8 cellular contexts compared by ENCODE assay signal in genomic region chr17:45425125-45425983, GRCh38. TPM values are rescaled to one million over a fixed set of nuclear protein-coding genes. Genes with fewer than 3 reads are reported as not detected.
DNase-seq lines count a peak whose midpoint lies in the region.

No MANE protein-coding gene starts in this region.

- DNase-seq in ELR (ENCODE audit: low read depth) (peak; percentile 89), NCI-H2029 treated with DMSO at 0.1 percent for 48 hours (lab: John Stamatoyannopoulos, UW) (peak; percentile 14), amniotic epithelial cell (ENCODE audit: low read depth) (peak; percentile 85), iPS-NIHi7 (ENCODE audit: extremely low spot score) (peak; percentile 78), ureter (ENCODE audit: low spot score) (peak; percentile 83), cortex of kidney (lab: John Stamatoyannopoulos, UW) (no peak)
- no peak for DNase-seq in stimulated activated CD4-positive, alpha-beta T cell treated with anti-CD3 and anti-CD28 coated beads, Interleukin-4, amount 100 ng/mL, for 24 hours
- DNase-seq in stimulated activated CD4-positive, alpha-beta T cell treated with anti-CD3 and anti-CD28 coated beads, Interleukin-1b, Interleukin-23, amount 100 ng/mL, for 48 hours, result no peak

RNA-seq across cellular contexts. Expression of gene ARHGAP27, which starts 7.3 kb away (rescaled TPM):
- 100 TPM for total RNA-seq in ureter

Comparison
In these comparisons a context has a peak if more than half of its experiments do, and no peak if none do; other contexts are left out.
1. DNase-seq: peak in ELR (single experiment), NCI-H2029 treated with DMSO at 0.1 percent for 48 hours (single experiment), amniotic epithelial cell (single experiment), iPS-NIHi7 (single experiment) and ureter (single experiment); none in stimulated activated CD4-positive, alpha-beta T cell treated with anti-CD3 and anti-CD28 coated beads, Interleukin-4, amount 100 ng/mL, for 24 hours (single experiment), cortex of kidney (single experiment) and stimulated activated CD4-positive, alpha-beta T cell treated with anti-CD3 and anti-CD28 coated beads, Interleukin-1b, Interleukin-23, amount 100 ng/mL, for 48 hours (single experiment).